9 cellular contexts compared by ENCODE assay signal in the genomic region with DNA sequence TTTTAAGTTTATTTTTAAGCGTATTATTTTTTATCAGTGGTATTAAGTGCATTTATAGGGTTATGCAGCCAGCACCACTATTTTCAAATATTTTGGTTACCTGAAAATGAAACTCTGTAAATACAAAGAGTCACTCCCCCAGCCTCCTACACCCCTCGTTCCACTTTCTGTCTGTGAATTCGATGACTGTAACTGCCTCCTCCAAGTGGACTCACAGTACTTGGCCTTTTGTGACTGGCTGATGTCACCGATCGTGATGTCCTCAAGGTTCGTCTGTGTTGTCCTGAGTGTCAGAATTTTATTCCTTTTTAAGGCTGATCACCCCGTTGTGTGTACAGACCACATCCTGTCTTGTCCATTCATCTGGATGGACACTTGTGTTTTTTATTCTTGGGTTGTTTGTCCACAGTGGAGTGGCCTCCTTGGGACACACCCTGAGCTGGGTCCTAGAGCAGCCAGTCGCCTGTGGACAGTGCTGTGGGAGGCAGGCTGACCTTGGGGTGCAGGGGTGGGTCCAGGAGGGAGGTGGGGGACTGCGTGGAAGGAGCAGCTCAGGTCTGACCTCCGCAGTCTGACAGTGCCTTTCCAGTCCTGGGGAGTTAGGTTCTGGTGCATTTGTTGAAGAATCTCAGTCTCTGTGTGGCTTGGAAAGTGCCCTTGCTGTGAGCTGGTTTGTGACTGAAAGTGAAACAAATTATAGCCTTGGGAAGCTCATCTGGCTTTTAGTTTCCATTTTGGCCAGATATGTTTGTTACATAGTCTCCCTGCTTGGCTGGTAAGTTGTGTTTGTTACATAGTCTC. TPM values are rescaled to one million over a fixed set of nuclear protein-coding genes. Genes with fewer than 3 reads are reported as not detected.
DNase-seq lines count a peak whose midpoint lies in the region; ATAC-seq and TF ChIP-seq lines count a peak whose summit lies in the region.
"Had no signal": no experiment of that assay in that cellular context is flagged by ENCODE, and none has a peak within 500 bp of the region (broad histone marks: within the 10 kb centered on the region; RNA-seq: fewer than 3 reads in every experiment).

No MANE protein-coding gene starts in this region.

- TF ChIP-seq CTCF in GM12864 (IDR thresholded peaks at IDR 0.05; ENCODE audit: low read depth, low read length, missing control alignments) (no peak), GM20000 (IDR thresholded peaks at IDR 0.05; ENCODE audit: extremely low read depth, missing control alignments) (no peak), fibroblast of villous mesenchyme (IDR thresholded peaks at IDR 0.05; ENCODE audit: insufficient read depth, low read depth, low read length) (no peak)

- ATAC-seq in HG03280 (IDR thresholded peaks at IDR 0.05; ENCODE audit: unreplicated experiment): peak; percentile 71

- H3K4me3 ChIP-seq in GM12864 (ENCODE audit: low read depth, low read length): peak overlapping the region; percentile 25
- no peak overlapping the region for H3K4me3 ChIP-seq in fibroblast of villous mesenchyme (ENCODE audit: low read depth, low read length)

- DNase-seq in GM12864 (ENCODE audit: low read depth): no peak
- peak; percentile 73 for DNase-seq in GM20000 (ENCODE audit: low spot score)
- DNase-seq in fibroblast of villous mesenchyme (ENCODE audit: low read depth): peak; percentile 21
- no peak for DNase-seq in NCI-H2107 treated with DMSO at 0.1 percent for 48 hours (lab: John Stamatoyannopoulos, UW; ENCODE audit: unreplicated experiment)
- no peak for DNase-seq in cortex of kidney (lab: John Stamatoyannopoulos, UW)
- no peak for DNase-seq in HPDE6-E6E7 (ENCODE audit: extremely low spot score)
- DNase-seq in NCI-H446 treated with DMSO at 0.1 percent for 48 hours (lab: John Stamatoyannopoulos, UW): no peak
- DNase-seq: Kasumi-1 had no signal

RNA-seq across cellular contexts. Expression of a gene that starts 6.9 kb away (rescaled TPM):
- 22.5 and 35.4 TPM in 2 replicates for total RNA-seq in fibroblast of villous mesenchyme

RNA-seq across cellular contexts. Expression of a gene that starts 21.8 kb away (rescaled TPM):
- total RNA-seq in fibroblast of villous mesenchyme: 6.4 and 7.8 TPM in 2 replicates

RNA-seq across cellular contexts. Expression of a gene that starts 23.6 kb away (rescaled TPM):
- total RNA-seq in fibroblast of villous mesenchyme: 0.32 and 0.43 TPM in 2 replicates

RNA-seq across cellular contexts. Expression of a gene that starts 27.7 kb away (rescaled TPM):
- 50.3 and 59.6 TPM in 2 replicates for total RNA-seq in fibroblast of villous mesenchyme

RNA-seq across cellular contexts. Expression of a gene that starts 43.0 kb away (rescaled TPM):
- 7.3 and 13.2 TPM in 2 replicates for total RNA-seq in fibroblast of villous mesenchyme

Comparison
In these comparisons a context has a peak if more than half of its experiments do, and no peak if none do; other contexts are left out.
1. DNase-seq: peak in GM20000 (single experiment) and fibroblast of villous mesenchyme (single experiment); none in GM12864 (single experiment), NCI-H2107 treated with DMSO at 0.1 percent for 48 hours (single experiment), cortex of kidney (single experiment), HPDE6-E6E7 (single experiment) and NCI-H446 treated with DMSO at 0.1 percent for 48 hours (single experiment).